ENCODE assay signal across 8 cellular contexts in the genomic region with DNA sequence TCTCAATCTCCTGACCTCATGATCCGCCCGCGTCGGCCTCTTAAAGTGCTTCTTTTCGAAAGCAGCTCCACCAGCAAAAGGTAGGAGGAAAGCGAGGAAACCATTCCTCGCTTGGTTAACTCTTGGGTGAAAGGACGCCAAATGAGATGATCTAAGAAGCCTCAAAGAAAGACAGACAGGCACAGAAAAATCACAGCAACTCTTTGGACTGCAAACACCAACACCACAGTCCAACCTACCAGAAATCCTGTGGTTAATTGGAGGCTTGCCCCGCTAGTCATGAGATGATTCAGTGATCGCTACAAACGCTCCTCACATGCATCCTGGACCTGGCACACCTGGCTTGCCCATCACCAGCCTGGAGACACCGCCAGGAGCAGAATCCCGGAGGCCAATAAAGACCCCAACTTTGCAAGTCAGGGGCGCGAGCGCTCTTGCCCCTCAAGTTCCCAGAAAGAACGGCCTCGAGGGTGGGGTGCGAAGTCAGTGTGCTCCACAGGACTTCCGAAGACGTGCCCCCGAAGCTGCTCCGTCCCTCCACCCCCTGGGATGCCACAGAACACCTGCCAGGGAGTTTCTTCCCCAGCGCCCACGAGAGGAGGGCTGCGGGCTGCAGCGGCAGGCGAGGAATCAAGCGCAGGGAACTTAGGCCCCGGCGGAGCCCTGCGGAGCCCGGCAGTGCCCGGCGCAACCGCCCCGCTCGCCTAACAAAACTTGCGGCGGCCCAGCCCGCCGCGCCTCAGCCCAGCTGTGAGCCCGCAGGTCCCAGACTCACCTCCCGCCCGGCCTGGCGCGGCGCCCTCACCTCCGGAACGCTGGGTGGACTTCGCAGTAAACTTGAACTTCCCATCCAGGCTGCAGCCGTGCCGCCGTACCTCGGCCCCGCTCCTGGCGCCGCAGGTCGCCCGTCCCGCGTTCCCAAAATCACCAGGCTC. TPM values are rescaled to one million over a fixed set of nuclear protein-coding genes. Genes with fewer than 3 reads are reported as not detected.
A peak's percentile ranks its signal among the peaks of the same experiment; 100 is the strongest.
DNase-seq lines count a peak whose midpoint lies in the region; ATAC-seq and TF ChIP-seq lines count a peak whose summit lies in the region.
"Not testable (repeated sequence)": the region's sequence is repeated elsewhere in the genome, so short reads cannot be mapped to it uniquely, and the experiment has no call there.

No MANE protein-coding gene starts in this region.

- peak; percentile 14 for ATAC-seq in GM21619 (IDR thresholded peaks at IDR 0.05; ENCODE audit: unreplicated experiment)
- ATAC-seq in HG03460 (IDR thresholded peaks at IDR 0.05; ENCODE audit: unreplicated experiment) = peak; percentile 28
- ATAC-seq in mucosa of descending colon = peak; percentile 72

- H3K9me3 ChIP-seq in PC-9 (ENCODE audit: insufficient read depth, low read depth); mucosa of descending colon; stomach: not testable (repeated sequence)

- H3K4me2 ChIP-seq in PC-9 = peak overlapping the region; percentile 97

- H3K9me2 ChIP-seq in PC-9 (ENCODE audit: insufficient read depth) = not testable (repeated sequence)

- H3K27ac ChIP-seq in PC-9 (peak overlapping the region; percentile 30; the same call in 1 of the 2 replicates), stomach (peak overlapping the region; percentile 74 to 93 (median 84))

- DNase-seq in Daoy (ENCODE audit: low read depth) (peak; percentile 37), PC-9 (peak in 1 of 2 experiments; percentile 47), fibroblast of peridontal ligament (ENCODE audit: extremely low read depth) (peak; percentile 32), mucosa of descending colon (peak; percentile 62 to 77 (median 70)), stomach (peak; percentile 69)
- DNase-seq in activated naive CD4-positive, alpha-beta T cell treated with anti-CD3 and anti-CD28 coated beads for 36 hours = peak; percentile 43

- peaks cover 13% of the 10 kb centered on the region for H3K4me1 Mint-ChIP-seq in activated naive CD4-positive, alpha-beta T cell treated with anti-CD3 and anti-CD28 coated beads for 36 hours (ENCODE audit: low read depth)

- H3K27ac Mint-ChIP-seq in activated naive CD4-positive, alpha-beta T cell treated with anti-CD3 and anti-CD28 coated beads for 36 hours = peak overlapping the region; percentile 88

- CTCF ChIA-PET in PC-9 (lab: Charles Lee); activated naive CD4-positive, alpha-beta T cell treated with anti-CD3 and anti-CD28 coated beads for 36 hours (lab: Charles Lee): not testable (repeated sequence)

- H3K9me3 Mint-ChIP-seq in activated naive CD4-positive, alpha-beta T cell treated with anti-CD3 and anti-CD28 coated beads for 36 hours = not testable (repeated sequence)

- H3K79me2 ChIP-seq in PC-9 (ENCODE audit: low read depth) = peaks cover 17% of the 10 kb centered on the region

- TSS peak; percentile 56 for BruUV-seq in PC-9 (replicated peaks; lab: Mats Ljungman, UMichigan)

- not testable (repeated sequence) for TF ChIP-seq EP300 in stomach (IDR thresholded peaks at IDR 0.05)

- WGBS in stomach, 5 donors = 3 to 8% (median 5%) methylated on average over 29 to 52 of the region's 63 CpGs

- H3F3A ChIP-seq in PC-9 (ENCODE audit: insufficient read depth, low read depth) = not testable (repeated sequence)

- intact Hi-C loops in PC-9 (cut with micrococcal nuclease; ENCODE audit: unreplicated experiment); activated naive CD4-positive, alpha-beta T cell treated with anti-CD3 and anti-CD28 coated beads for 36 hours (cut with micrococcal nuclease); mucosa of descending colon (cut with DNase I, micrococcal nuclease); stomach (cut with DNase I; ENCODE audit: low total_unique reads): not testable (repeated sequence)

- H2AFZ ChIP-seq in PC-9 = peak overlapping the region; percentile 82

- H4K20me1 ChIP-seq in PC-9 (ENCODE audit: insufficient read depth) = not testable (repeated sequence)

- not testable (repeated sequence) for H3K27me3 Mint-ChIP-seq in activated naive CD4-positive, alpha-beta T cell treated with anti-CD3 and anti-CD28 coated beads for 36 hours (ENCODE audit: low read depth)

- not testable (repeated sequence) for TF ChIP-seq POLR2A in stomach (IDR thresholded peaks at IDR 0.05)

- not testable (repeated sequence) for H3K36me3 ChIP-seq in PC-9 (ENCODE audit: low read depth); mucosa of descending colon (ENCODE audit: low read depth); stomach

- H3K4me3 ChIP-seq in PC-9 = peak overlapping the region; percentile 80
- peak overlapping the region; percentile 42 for H3K4me3 ChIP-seq in mucosa of descending colon
- H3K4me3 ChIP-seq in stomach = peak overlapping the region; percentile 68 to 77 (median 72)

- not testable (repeated sequence) for H3K36me3 Mint-ChIP-seq in activated naive CD4-positive, alpha-beta T cell treated with anti-CD3 and anti-CD28 coated beads for 36 hours (ENCODE audit: low read depth)

- H3K4me1 ChIP-seq in PC-9 (replicated peaks; ENCODE audit: insufficient read depth); mucosa of descending colon (ENCODE audit: low read depth): not testable (repeated sequence)
- peaks cover 0 to 11% (median 5%) of the 10 kb centered on the region in 4 donors for H3K4me1 ChIP-seq in stomach

- not testable (repeated sequence) for TF ChIP-seq CTCF in PC-9 (conservative IDR thresholded peaks at IDR 0.05); mucosa of descending colon (IDR thresholded peaks at IDR 0.05); stomach (IDR thresholded peaks at IDR 0.05)

- H3K27me3 ChIP-seq in PC-9 (ENCODE audit: insufficient read depth, low read depth) = not testable (repeated sequence)
- H3K27me3 ChIP-seq in stomach = peaks cover 0 to 13% (median 0%) of the 10 kb centered on the region in 3 donors

- H3K4me3 Mint-ChIP-seq in activated naive CD4-positive, alpha-beta T cell treated with anti-CD3 and anti-CD28 coated beads for 36 hours = peak overlapping the region; percentile 96

- POLR2A ChIA-PET in PC-9 (lab: Charles Lee; ENCODE audit: unreplicated experiment) = interaction anchor here (0.6 kb wide), 2 partner anchors 181 to 436 kb away, joined by 5 to 6 read pairs; no protein-coding TSS in a partner anchor

RNA-seq across cellular contexts. Expression of a gene that starts 0.9 kb away (rescaled TPM):
- 2.6 and 2.8 TPM in 2 replicates for total RNA-seq in Daoy (2014; rRNA removed; shearing (Covaris generic))
- total RNA-seq in PC-9 (2021) = 12.9 and 15.3 TPM in 2 replicates
- total RNA-seq in activated naive CD4-positive, alpha-beta T cell treated with anti-CD3 and anti-CD28 coated beads for 36 hours = 1 to 10 TPM; 6.7 to 7.3 TPM
- total RNA-seq in mucosa of descending colon = 10 to 100 TPM in 2 of 3 donors, 1 to 10 TPM in 1; 9.5 to 16.8 (median 12.4) TPM
- total RNA-seq in stomach = 10 to 100 TPM in 4 of 5 donors, 1 to 10 TPM in 1; 5.8 to 37.9 (median 12.1) TPM
- polyA plus RNA-seq in stomach = 1 to 10 TPM; 2.6 to 6.2 (median 5.4) TPM

Comparison
In these comparisons a context has a peak if more than half of its experiments do, and no peak if none do; other contexts are left out.
1. ATAC-seq: peak in every context shown above with its lines; median percentile 72 in mucosa of descending colon; 28 in HG03460; 14 in GM21619.